In the genomic region with DNA sequence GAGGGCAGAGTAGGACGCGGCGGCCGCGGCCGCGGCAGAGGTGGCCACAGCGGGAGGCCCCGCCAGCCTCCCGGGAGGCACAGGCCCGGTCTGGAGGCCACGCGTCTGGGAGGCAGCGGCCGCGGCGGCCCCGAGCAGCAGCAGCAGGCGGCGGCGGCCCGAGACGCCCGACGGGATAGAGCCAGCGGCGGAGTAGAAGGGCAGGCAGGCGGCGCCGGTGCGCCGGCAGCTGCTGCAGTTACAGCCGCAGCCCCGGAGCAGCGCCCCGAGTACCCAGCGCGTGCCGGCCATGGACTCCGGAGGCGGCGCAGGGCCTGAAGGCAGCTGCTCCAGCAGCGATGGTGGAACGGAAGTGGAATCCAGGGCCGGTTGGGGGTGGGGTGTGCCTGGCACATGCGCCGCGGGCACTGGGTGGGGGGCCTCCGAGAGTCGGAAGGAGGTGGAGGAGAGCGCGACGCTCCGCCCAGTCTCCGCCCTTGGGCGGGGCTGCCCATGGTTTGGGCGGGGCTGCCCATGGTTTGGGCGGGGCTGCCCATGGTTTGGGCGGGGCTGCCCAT, we compare ENCODE assay signal across 8 cellular contexts.
DNase-seq lines count a peak whose midpoint lies in the region; ATAC-seq lines count a peak whose summit lies in the region.

A gene with protein sequence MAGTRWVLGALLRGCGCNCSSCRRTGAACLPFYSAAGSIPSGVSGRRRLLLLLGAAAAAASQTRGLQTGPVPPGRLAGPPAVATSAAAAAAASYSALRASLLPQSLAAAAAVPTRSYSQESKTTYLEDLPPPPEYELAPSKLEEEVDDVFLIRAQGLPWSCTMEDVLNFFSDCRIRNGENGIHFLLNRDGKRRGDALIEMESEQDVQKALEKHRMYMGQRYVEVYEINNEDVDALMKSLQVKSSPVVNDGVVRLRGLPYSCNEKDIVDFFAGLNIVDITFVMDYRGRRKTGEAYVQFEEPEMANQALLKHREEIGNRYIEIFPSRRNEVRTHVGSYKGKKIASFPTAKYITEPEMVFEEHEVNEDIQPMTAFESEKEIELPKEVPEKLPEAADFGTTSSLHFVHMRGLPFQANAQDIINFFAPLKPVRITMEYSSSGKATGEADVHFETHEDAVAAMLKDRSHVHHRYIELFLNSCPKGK (minus strand): TSS at position 354 of the 557 bp plus-strand sequence. CDS start 63 bp downstream, at position 291.

- no peaks in the 10 kb centered on the region for H3K9me3 ChIP-seq in effector memory CD4-positive, alpha-beta T cell (ENCODE audit: control insufficient read depth, low read length)

- peaks cover 28% of the 10 kb centered on the region for H3K4me1 Mint-ChIP-seq in memory B cell

- no peaks in the 10 kb centered on the region for H3K27me3 Mint-ChIP-seq in memory B cell

- H3K36me3 ChIP-seq in effector memory CD4-positive, alpha-beta T cell (ENCODE audit: control insufficient read depth, insufficient read depth, low read length), result peaks cover 10% of the 10 kb centered on the region

- H3K36me3 Mint-ChIP-seq in memory B cell, result peaks cover 8% of the 10 kb centered on the region

- H3K4me3 Mint-ChIP-seq in memory B cell, result peak within 1 kb of the TSS; percentile 96

- H3K27ac ChIP-seq in effector memory CD4-positive, alpha-beta T cell (ENCODE audit: insufficient read depth, low read length, poor library complexity, severe bottlenecking), result peak within 1 kb of the TSS; percentile 75

- no peaks in the 10 kb centered on the region for H3K27me3 ChIP-seq in effector memory CD4-positive, alpha-beta T cell (replicated peaks; ENCODE audit: control insufficient read depth, insufficient read depth, low read length, poor library complexity, severe bottlenecking)

- H3K27ac Mint-ChIP-seq in memory B cell, result peak within 1 kb of the TSS; percentile 94

- ATAC-seq in GM19452 (IDR thresholded peaks at IDR 0.05; ENCODE audit: unreplicated experiment), result peak; percentile 67
- ATAC-seq in memory B cell (ENCODE audit: low read depth), result peak; percentile 79

- peak; percentile 94 for DNase-seq in COLO668 (lab: John Stamatoyannopoulos, UW; ENCODE audit: unreplicated experiment)
- peak; percentile 95 for DNase-seq in HK-2 (ENCODE audit: unreplicated experiment)
- DNase-seq in NK-92 (lab: John Stamatoyannopoulos, UW; ENCODE audit: unreplicated experiment), result peak; percentile 52
- peak; percentile 96 for DNase-seq in activated CD8-positive, alpha-beta memory T cell treated with anti-CD3 and anti-CD28 coated beads for 24 hours
- peak; percentile 91 to 94 (median 94) for DNase-seq in effector memory CD4-positive, alpha-beta T cell
- peak; percentile 89 to 92 for DNase-seq in memory B cell (ENCODE audit: low spot score in 2 of 2)
- DNase-seq in stimulated activated CD8-positive, alpha-beta memory T cell treated with anti-CD3 and anti-CD28 coated beads, Interleukin-12 subunit alpha, Interleukin-12 subunit beta, amount 100 ng/mL, for 1 hour (ENCODE audit: low read depth), result peak; percentile 89

- peak within 1 kb of the TSS; percentile 77 for H3K4me3 ChIP-seq in effector memory CD4-positive, alpha-beta T cell (ENCODE audit: insufficient read depth, low read depth, low read length, poor library complexity, severe bottlenecking)

- H3K4me1 ChIP-seq in effector memory CD4-positive, alpha-beta T cell (ENCODE audit: control insufficient read depth, insufficient read depth, low read length, poor library complexity, severe bottlenecking), result peaks cover 16% of the 10 kb centered on the region

- H3K9me3 Mint-ChIP-seq in memory B cell, result no peaks in the 10 kb centered on the region

Comparison
In these comparisons a context has a peak if more than half of its experiments do, and no peak if none do; other contexts are left out.
1. Peak in every context shown above with its lines: DNase-seq, ATAC-seq, H3K4me3 ChIP-seq and H3K27ac ChIP-seq.